Comparison of ENCODE assay signal across 1 cellular context in genomic region chr3:16103472-16103871, GRCh38.
TF ChIP-seq lines count a peak whose summit lies in the region.

No MANE protein-coding gene starts in this region.

TF ChIP-seq in SK-N-SH, 30 proteins besides CTCF, POLR2A, EP300 and RAD21 (continued from another document):
- TF ChIP-seq NFIC (IDR thresholded peaks at IDR 0.05; ENCODE audit: borderline replicate concordance): peak; percentile 68
- TF ChIP-seq FOXJ3 (CRISPR knock-in tag; IDR thresholded peaks at IDR 0.05): no peak
- no peak; the same call in 1 of the 2 replicates for TF ChIP-seq POLR2AphosphoS5 (IDR thresholded peaks at IDR 0.05; ENCODE audit: low read depth, low read length)
- TF ChIP-seq USF2 (IDR thresholded peaks at IDR 0.05; ENCODE audit: borderline replicate concordance, low read depth, low read length): no peak
- no peak for TF ChIP-seq YY1 (IDR thresholded peaks at IDR 0.05; ENCODE audit: low read depth)
- no peak for TF ChIP-seq MEF2A (IDR thresholded peaks at IDR 0.05; ENCODE audit: borderline replicate concordance, low read depth)
- no peak for TF ChIP-seq MXI1 (IDR thresholded peaks at IDR 0.05; ENCODE audit: low read depth, low read length)
- TF ChIP-seq RFX5 (IDR thresholded peaks at IDR 0.05; ENCODE audit: low read length): no peak
- TF ChIP-seq EZH2phosphoT487 (IDR thresholded peaks at IDR 0.05; ENCODE audit: borderline replicate concordance, low read depth): no peak
- TF ChIP-seq PBX3 (IDR thresholded peaks at IDR 0.05): peak; percentile 57
TF ChIP-seq in SK-N-SH: peak in this region for 7.
